28 cellular contexts compared by ENCODE assay signal in the genomic region with DNA sequence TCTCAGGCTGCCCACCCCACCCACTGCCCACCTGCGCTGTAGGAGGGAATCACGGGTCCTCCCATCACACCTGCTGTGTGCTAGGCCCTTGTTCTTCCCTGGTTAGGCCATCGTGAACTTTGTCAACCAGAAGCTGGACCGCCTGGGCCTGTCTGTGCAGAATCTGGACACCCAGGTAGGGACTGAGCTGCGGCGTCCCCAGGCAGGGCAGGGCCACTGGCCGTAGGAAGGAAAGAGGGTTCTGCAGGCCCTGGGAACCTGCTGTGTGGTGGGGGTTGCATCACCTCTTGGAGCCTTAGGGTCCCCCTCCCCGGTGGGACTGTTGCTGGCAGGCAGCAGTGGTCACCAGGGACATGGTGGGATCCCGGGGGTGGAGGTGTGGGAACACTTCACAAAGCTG. TPM values are rescaled to one million over a fixed set of nuclear protein-coding genes. Genes with fewer than 3 reads are reported as not detected.
"Had no signal": no experiment of that assay in that cellular context is flagged by ENCODE, and none has a peak within 500 bp of the region (broad histone marks: within the 10 kb centered on the region; RNA-seq: fewer than 3 reads in every experiment).

No MANE protein-coding gene starts in this region.

- H3K79me2 ChIP-seq: parathyroid adenoma had no signal

- ATAC-seq: esophagus mucosa; gastrocnemius medialis; left ventricle myocardium superior; mucosa of descending colon; natural killer cell treated with Interleukin-12 subunit alpha and Interleukin-12 subunit beta and Interleukin-15 and Interleukin-18, amount 100 ng/mL, for 72 hours; right cardiac atrium; stimulated activated memory B cell treated with anti-CD40 and anti-IgM and Interleukin-4, amounts not matched to agents 10 μg/mL and 1 μg/mL and 100 μg/mL, for 72 hours; stimulated activated naive CD8-positive, alpha-beta T cell treated with anti-CD3 and anti-CD28 coated beads, Interleukin-15, Interleukin-2, amounts not matched to agents 100 U/mL and 50 U/mL, for 24 hours had no signal

- H3K27ac ChIP-seq: dorsolateral prefrontal cortex, epithelial cell of prostate, gastrocnemius medialis, parathyroid adenoma, prostate gland, skin epidermis, spleen, testis, tibial nerve, upper lobe of left lung, uterus had no signal

- FAIRE-seq: colon, keratinocyte had no signal

- DNase-seq: effector CD8-positive, alpha-beta T cell; endodermal cell; foreskin fibroblast; gastrocnemius medialis; left ventricle myocardium superior; naive B cell; right cardiac atrium; stimulated activated CD4-positive, alpha-beta T cell treated with anti-CD3 and anti-CD28 coated beads, Interleukin-4, amount 100 ng/mL, for 4 hours; stimulated activated naive CD8-positive, alpha-beta T cell treated with anti-CD3 and anti-CD28 coated beads, Interleukin-15, Interleukin-2, amounts not matched to agents 100 U/mL and 50 U/mL, for 24 hours; substantia nigra; testis; uterus had no signal

- H3K4me1 ChIP-seq: gastrocnemius medialis, parathyroid adenoma, prostate gland, testis, tibial nerve, uterus had no signal

- H3K36me3 ChIP-seq: gastrocnemius medialis, prostate gland, tibial nerve, uterus had no signal

- H3K9ac ChIP-seq: parathyroid adenoma had no signal

- H3K27me3 ChIP-seq: testis, upper lobe of left lung, uterus had no signal

- H2AFZ ChIP-seq: parathyroid adenoma had no signal

- H3K4me3 ChIP-seq: dorsolateral prefrontal cortex, gastrocnemius medialis, lung, mucosa of descending colon, prostate gland, skin epidermis, spleen, testis, tibial nerve, upper lobe of left lung, uterus had no signal

- H3K9me3 ChIP-seq: gastrocnemius medialis, mucosa of descending colon, prostate gland, spleen, testis, tibial nerve, upper lobe of left lung, uterus had no signal

RNA-seq across cellular contexts. Expression of a gene that starts 15.5 kb away (rescaled TPM):
- total RNA-seq: glomerular endothelial cell had no signal
- polyA plus RNA-seq: keratinocyte had no signal
